8 cellular contexts compared by ENCODE assay signal in the genomic region with DNA sequence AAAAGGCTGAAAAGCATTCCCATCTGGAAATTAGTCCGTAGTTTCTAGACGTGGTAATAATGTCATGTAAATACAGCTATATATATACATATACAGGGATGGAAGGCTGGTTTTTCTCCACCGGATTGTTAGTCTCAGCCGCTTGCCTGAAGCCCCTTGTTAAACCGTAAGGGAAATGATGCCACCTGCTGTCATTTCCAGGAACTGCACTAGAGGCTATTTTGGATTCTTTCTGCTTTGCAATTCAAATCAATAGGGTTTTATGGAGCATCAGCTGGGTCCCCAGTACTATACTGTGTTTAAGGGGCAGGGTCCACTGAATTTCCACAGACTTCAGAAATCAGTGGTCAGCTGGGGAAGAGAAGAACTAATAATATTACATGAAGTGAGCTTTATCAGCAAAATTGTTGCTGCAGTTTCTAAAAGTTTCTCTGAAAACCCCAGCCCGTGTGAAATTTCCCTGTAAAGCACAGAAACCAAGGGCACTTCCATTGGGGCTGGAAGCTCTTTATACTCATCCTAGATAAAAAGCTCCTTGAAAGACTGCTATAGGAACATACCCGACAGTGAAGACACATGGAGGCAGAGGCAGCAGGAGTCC. TPM values are rescaled to one million over a fixed set of nuclear protein-coding genes. Genes with fewer than 3 reads are reported as not detected.
DNase-seq lines count a peak whose midpoint lies in the region; FAIRE-seq lines count a peak whose summit lies in the region.

No MANE protein-coding gene starts in this region.

- DNase-seq in SIG-M5 treated with dmso at 0.1 percent for 504 hours (lab: John Stamatoyannopoulos, UW; ENCODE audit: unreplicated experiment) (peak; percentile 73), SIG-M5 (lab: John Stamatoyannopoulos, UW) (no peak), HS-27A (ENCODE audit: low read depth) (peak; percentile 35), mucosa of gallbladder (ENCODE audit: low spot score) (peak; percentile 85)
- DNase-seq in NK-92 treated with Interleukin-12 subunit alpha and Interleukin-12 subunit beta, amount 100 ng/mL, for 24 hours (lab: John Stamatoyannopoulos, UW), result peak; percentile 44
- peak; percentile 60 to 68 for DNase-seq in activated CD8-positive, alpha-beta memory T cell treated with anti-CD3 and anti-CD28 coated beads for 4 hours (ENCODE audit: low read depth in 2 of 2)
- peak; percentile 72 for DNase-seq in stimulated activated CD8-positive, alpha-beta memory T cell treated with anti-CD3 and anti-CD28 coated beads, Interleukin-7, amount 100 ng/mL, for 24 hours (ENCODE audit: low read depth)

- FAIRE-seq in endometrium (lab: Jason Lieb, UNC), result peak; percentile 53

RNA-seq across cellular contexts. Expression of a gene that starts 33.8 kb away (rescaled TPM):
- 137 TPM for total RNA-seq in mucosa of gallbladder

RNA-seq across cellular contexts. Expression of a gene that starts 58.0 kb away (rescaled TPM):
- 18.4 TPM for total RNA-seq in mucosa of gallbladder
